Comparison of ENCODE assay signal across 1 cellular context in the genomic region with DNA sequence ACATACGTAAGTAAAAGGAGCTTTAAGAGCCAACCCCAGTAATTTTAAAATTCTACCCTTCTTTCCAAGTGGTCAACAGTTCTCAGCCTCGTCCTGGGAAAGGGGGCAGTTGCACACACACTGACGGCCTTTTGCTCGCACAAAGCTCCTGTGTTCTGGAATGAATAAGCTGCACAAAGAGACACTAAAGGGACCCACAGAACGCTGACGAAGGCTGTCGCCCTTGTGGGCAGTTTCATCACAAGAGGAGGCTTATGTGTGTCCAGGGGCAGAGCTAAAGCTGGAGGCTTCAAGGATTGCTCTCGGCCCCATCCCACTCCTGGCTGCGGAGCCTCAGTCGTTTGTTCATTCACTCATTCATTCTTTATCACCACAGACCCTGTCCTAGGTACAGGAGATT.
TF ChIP-seq lines count a peak whose summit lies in the region.

No MANE protein-coding gene starts in this region.

TF ChIP-seq in SK-N-SH, 30 proteins besides CTCF, POLR2A, EP300 and RAD21 (continued from another document):
- TF ChIP-seq TAF1 (IDR thresholded peaks at IDR 0.05; ENCODE audit: borderline replicate concordance, low read depth, low read length) (no peak), PBX3 (IDR thresholded peaks at IDR 0.05) (no peak), NRF1 (IDR thresholded peaks at IDR 0.05; ENCODE audit: low read depth, low read length) (no peak), NFIC (IDR thresholded peaks at IDR 0.05; ENCODE audit: borderline replicate concordance) (no peak), ELF1 (IDR thresholded peaks at IDR 0.05) (no peak), FOSL2 (IDR thresholded peaks at IDR 0.05; ENCODE audit: borderline replicate concordance, low read depth) (no peak), POLR2AphosphoS5 (IDR thresholded peaks at IDR 0.05; ENCODE audit: low read depth, low read length) (no peak)
